ENCODE assay signal across 20 cellular contexts in the genomic region with DNA sequence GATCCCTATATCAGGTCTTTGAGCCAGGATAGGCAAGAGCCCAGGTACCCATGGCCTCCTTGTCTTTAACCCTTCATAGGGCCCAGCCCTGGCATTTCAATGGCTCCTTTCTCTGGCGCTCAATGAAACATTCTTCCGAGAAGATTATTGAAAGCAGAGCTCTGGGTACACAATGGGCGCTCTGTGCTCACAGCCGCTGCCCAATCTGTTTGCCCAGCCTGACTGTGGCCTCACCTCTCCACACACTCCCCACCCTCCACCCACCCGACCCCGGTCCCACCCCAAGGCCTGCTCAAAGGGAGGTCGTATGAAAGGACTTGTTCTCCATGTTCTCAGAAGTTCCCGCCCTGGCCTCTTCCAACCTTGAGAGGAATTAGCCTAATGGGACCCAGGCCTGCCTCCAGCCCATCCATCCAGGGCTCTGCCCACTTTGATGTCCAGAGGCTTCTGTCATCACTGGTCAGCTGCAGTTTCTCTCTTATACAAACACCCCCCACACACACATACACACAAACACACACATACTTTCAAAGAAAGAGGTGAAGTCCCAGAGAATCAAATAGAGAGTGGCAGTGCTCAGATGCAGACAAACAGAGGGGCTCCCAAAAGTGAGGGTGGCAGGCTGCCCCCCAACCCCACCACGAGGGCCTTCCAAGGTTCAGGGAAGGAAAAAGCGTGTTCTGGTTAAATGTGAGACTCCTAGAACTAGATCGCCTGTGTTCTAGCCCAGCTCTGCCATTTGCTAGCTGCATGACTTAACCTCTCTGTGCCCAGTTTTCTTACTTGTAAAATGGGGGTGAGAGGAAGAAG. TPM values are rescaled to one million over a fixed set of nuclear protein-coding genes. Genes with fewer than 3 reads are reported as not detected.
"Had no signal": no experiment of that assay in that cellular context is flagged by ENCODE, and none has a peak within 500 bp of the region (broad histone marks: within the 10 kb centered on the region; RNA-seq: fewer than 3 reads in every experiment).

No MANE protein-coding gene starts in this region.

- H3K9me3 ChIP-seq: breast epithelium, esophagus muscularis mucosa, neutrophil, SK-N-SH, suprapubic skin, upper lobe of right lung had no signal

- H3K4me1 Mint-ChIP-seq: activated T-helper 17 cell treated with anti-CD3 and anti-CD28 coated beads, Interleukin-2, amount 50 U/mL, for 72 hours had no signal

- H3K36me3 Mint-ChIP-seq: T-cell had no signal

- H3K27ac Mint-ChIP-seq: activated T-helper 17 cell treated with anti-CD3 and anti-CD28 coated beads, Interleukin-2, amount 50 U/mL, for 72 hours; T-cell had no signal

- H3K4me1 ChIP-seq: breast epithelium, parathyroid adenoma had no signal

- DNase-seq: activated CD4-positive, alpha-beta T cell treated with anti-CD3 and anti-CD28 coated beads, Interleukin-2, amount 50 U/mL, for 1 hour; activated naive CD4-positive, alpha-beta T cell treated with Interleukin-2 at 50 U/mL for 16 hours; activated T-cell treated with anti-CD3 and anti-CD28 coated beads for 4 hours; glutamatergic neuron; retina; SK-N-SH; stimulated activated CD4-positive, alpha-beta T cell treated with anti-CD3 and anti-CD28 coated beads, Interleukin-4, amount 100 ng/mL, for 1 hour; stimulated activated naive CD4-positive, alpha-beta T cell treated with Interleukin-2 at 50 U/mL for 16 hours; T-cell; T-helper 9 cell; upper lobe of right lung had no signal

- H2AFZ ChIP-seq: parathyroid adenoma had no signal

- H3K9me3 Mint-ChIP-seq: activated T-helper 17 cell treated with anti-CD3 and anti-CD28 coated beads, Interleukin-2, amount 50 U/mL, for 72 hours; T-cell had no signal

- H3K27ac ChIP-seq: breast epithelium, neutrophil, parathyroid adenoma, suprapubic skin, upper lobe of right lung had no signal

- ATAC-seq: activated T-helper 17 cell treated with anti-CD3 and anti-CD28 coated beads, Interleukin-2, amount 50 U/mL, for 72 hours; T-cell; upper lobe of right lung had no signal

- H3K4me3 ChIP-seq: breast epithelium, esophagus muscularis mucosa, suprapubic skin, upper lobe of right lung had no signal

- H3K9ac ChIP-seq: parathyroid adenoma, SK-N-SH had no signal

- H3K36me3 ChIP-seq: breast epithelium, esophagus muscularis mucosa, neutrophil, suprapubic skin, upper lobe of right lung had no signal

- H3K4me2 ChIP-seq: SK-N-SH had no signal

- H3K4me3 Mint-ChIP-seq: activated T-helper 17 cell treated with anti-CD3 and anti-CD28 coated beads, Interleukin-2, amount 50 U/mL, for 72 hours; T-cell had no signal

RNA-seq across cellular contexts. Expression of gene ARSI, which starts 5.1 kb away (rescaled TPM):
- total RNA-seq: activated CD8-positive, alpha-beta memory T cell treated with anti-CD3 and anti-CD28 coated beads for 36 hours; activated T-helper 17 cell treated with anti-CD3 and anti-CD28 coated beads, Interleukin-2, amount 50 U/mL, for 72 hours had no signal

RNA-seq across cellular contexts. Expression of gene CAMK2A, which starts 18.2 kb away (rescaled TPM):
- total RNA-seq: activated CD8-positive, alpha-beta memory T cell treated with anti-CD3 and anti-CD28 coated beads for 36 hours; activated T-helper 17 cell treated with anti-CD3 and anti-CD28 coated beads, Interleukin-2, amount 50 U/mL, for 72 hours; kidney epithelial cell; T-cell had no signal
- polyA plus RNA-seq: liver had no signal
